ENCODE assay signal across 20 cellular contexts in the genomic region with DNA sequence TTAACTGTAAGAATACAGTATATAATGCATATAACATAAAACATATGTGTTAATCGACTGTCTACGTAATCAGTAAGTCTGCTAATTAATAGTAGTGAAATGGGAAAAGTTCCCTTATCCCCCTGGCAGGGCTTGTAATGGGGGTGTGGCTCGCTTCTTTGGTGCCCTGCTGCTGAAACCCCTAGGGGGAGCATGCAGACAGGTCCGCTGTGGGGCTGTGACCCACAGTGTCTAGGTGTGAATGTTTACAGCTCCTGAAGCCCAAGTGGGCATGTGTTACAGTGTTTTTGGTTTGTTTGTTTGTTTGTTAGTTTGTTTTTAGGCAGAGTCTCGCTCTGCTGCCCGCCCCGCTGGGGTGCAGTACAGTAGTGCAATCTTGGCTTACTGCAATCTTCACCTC.
DNase-seq lines count a peak whose midpoint lies in the region; ATAC-seq and TF ChIP-seq lines count a peak whose summit lies in the region.
"Had no signal": no experiment of that assay in that cellular context is flagged by ENCODE, and none has a peak within 500 bp of the region (broad histone marks: within the 10 kb centered on the region; RNA-seq: fewer than 3 reads in every experiment).

No MANE protein-coding gene starts in this region.

- H3K36me3 ChIP-seq in OCI-LY7 (ENCODE audit: insufficient read depth, low read length) (no peaks in the 10 kb centered on the region), upper lobe of right lung (no peaks in the 10 kb centered on the region)
- H3K36me3 ChIP-seq: HAP-1 had no signal

- H3K9me2 ChIP-seq in OCI-LY7 (ENCODE audit: insufficient read depth, low read length), result no peaks in the 10 kb centered on the region

- no peak overlapping the region for H2AFZ ChIP-seq in OCI-LY7 (ENCODE audit: low read length)

- H3K9me3 ChIP-seq in OCI-LY7 (ENCODE audit: low read length) (peaks cover 4% of the 10 kb centered on the region; the same call in 1 of the 2 replicates), upper lobe of right lung (no peaks in the 10 kb centered on the region)
- H3K9me3 ChIP-seq: HAP-1 had no signal

- H3K79me2 ChIP-seq in OCI-LY7 (ENCODE audit: insufficient read depth, low read depth, low read length), result no peaks in the 10 kb centered on the region

- no peaks in the 10 kb centered on the region for H3K27me3 ChIP-seq in upper lobe of right lung

- POLR2A ChIA-PET in OCI-LY7 (lab: Charles Lee), result no interaction called here

- intact Hi-C loops in OCI-LY7 (cut with micrococcal nuclease; ENCODE audit: unreplicated experiment) (no loop called here), upper lobe of right lung (cut with DNase I) (no loop called here)

- H3K27ac ChIP-seq in OCI-LY7 (ENCODE audit: low read depth, low read length, poor library complexity, severe bottlenecking), result no peak overlapping the region
- no peak overlapping the region for H3K27ac ChIP-seq in upper lobe of right lung
- H3K27ac ChIP-seq: 22Rv1 had no signal

- CTCF ChIA-PET in OCI-LY7 (lab: Charles Lee; ENCODE audit: unreplicated experiment), result no interaction called here

- no peak overlapping the region for H3K4me2 ChIP-seq in OCI-LY7 (ENCODE audit: low read length)

- TF ChIP-seq CTCF in OCI-LY7 (conservative IDR thresholded peaks at IDR 0.05; ENCODE audit: low read length) (peak; percentile 64), epithelial cell of proximal tubule (conservative IDR thresholded peaks at IDR 0.05; ENCODE audit: low read depth, low read length) (peak; percentile 14), upper lobe of right lung (IDR thresholded peaks at IDR 0.05) (no peak)

- BruUV-seq in OCI-LY7 (replicated peaks; lab: Mats Ljungman, UMichigan), result no TSS peak

- ATAC-seq in upper lobe of right lung (no peak), GM19452 (IDR thresholded peaks at IDR 0.05; ENCODE audit: unreplicated experiment) (no peak)
- ATAC-seq: Panc1 had no signal

- H3K4me3 ChIP-seq in OCI-LY7 (ENCODE audit: low read depth, low read length, poor library complexity, severe bottlenecking) (no peak overlapping the region), epithelial cell of proximal tubule (ENCODE audit: low read depth, low read length) (no peak overlapping the region), upper lobe of right lung (no peak overlapping the region)
- H3K4me3 ChIP-seq: HAP-1 had no signal

- DNase-seq in NCI-H82 (lab: John Stamatoyannopoulos, UW), result peak; percentile 15
- DNase-seq in NCI-H82 treated with DMSO at 0.1 percent for 48 hours (lab: John Stamatoyannopoulos, UW; ENCODE audit: unreplicated experiment), result no peak
- DNase-seq in OCI-LY7 (ENCODE audit: low spot score), result peak; percentile 34
- no peak for DNase-seq in epithelial cell of proximal tubule (ENCODE audit: low read depth)
- DNase-seq in SHP77 (lab: John Stamatoyannopoulos, UW), result no peak
- DNase-seq in upper lobe of right lung, result no peak
- DNase-seq in activated CD4-positive, alpha-beta T cell treated with anti-CD3 and anti-CD28 coated beads for 1 hour, result no peak
- DNase-seq: AML-193, COR-L47, DMS 273 treated with DMSO at 0.1 percent for 48 hours, GDM1, Kasumi-1, NCI-H1092 treated with DMSO at 0.1 percent for 48 hours, NCI-H1694, SW 1271, T-helper 2 cell had no signal

- no peaks in the 10 kb centered on the region for H4K20me1 ChIP-seq in OCI-LY7 (ENCODE audit: insufficient read depth, low read length)

- H3K4me1 ChIP-seq in OCI-LY7 (ENCODE audit: insufficient read depth, low read length, poor library complexity, severe bottlenecking) (peaks cover 30% of the 10 kb centered on the region), upper lobe of right lung (no peaks in the 10 kb centered on the region)
- H3K4me1 ChIP-seq: HAP-1 had no signal

Comparison
In these comparisons a context has a peak if more than half of its experiments do, and no peak if none do; other contexts are left out.
1. DNase-seq: peak in NCI-H82 (single experiment) and OCI-LY7 (single experiment); none in NCI-H82 treated with DMSO at 0.1 percent for 48 hours (single experiment), epithelial cell of proximal tubule (single experiment), SHP77 (0 of 2), upper lobe of right lung (single experiment) and activated CD4-positive, alpha-beta T cell treated with anti-CD3 and anti-CD28 coated beads for 1 hour (single experiment).